ENCODE assay signal across 1 cellular context in genomic region chr10:110415809-110416208, GRCh38.
TF ChIP-seq lines count a peak whose summit lies in the region.

No MANE protein-coding gene starts in this region.

TF ChIP-seq in K562, 482 proteins besides CTCF, POLR2A, EP300 and RAD21:
- TF ChIP-seq PURB (CRISPR knock-in tag; IDR thresholded peaks at IDR 0.05; ENCODE audit: low read depth) (no peak), CBFA2T2 (conservative IDR thresholded peaks at IDR 0.05) (0 out of 2 replicates have a peak, but pooled peaks have one; percentile 5), ZBTB2 (IDR thresholded peaks at IDR 0.05) (no peak), CREM (IDR thresholded peaks at IDR 0.05; ENCODE audit: low read depth) (0 out of 2 replicates have a peak, but pooled peaks have one; percentile 29), RBFOX2 (IDR thresholded peaks at IDR 0.05; ENCODE audit: low read depth, low read length) (no peak), MYBL2 (IDR thresholded peaks at IDR 0.05; ENCODE audit: low read depth) (no peak), MYBL2 (CRISPR knock-in tag; IDR thresholded peaks at IDR 0.05; ENCODE audit: borderline replicate concordance) (no peak), FOSL1 (tag; conservative IDR thresholded peaks at IDR 0.05) (peak; percentile 54), L3MBTL2 (IDR thresholded peaks at IDR 0.05) (no peak), PPARD (CRISPR knock-in tag; IDR thresholded peaks at IDR 0.05) (no peak), SMARCE1 (IDR thresholded peaks at IDR 0.05) (peak; percentile 28; the same call in 1 of the 2 replicates), ZBTB40 (IDR thresholded peaks at IDR 0.05) (no peak), ZBTB40 (CRISPR knock-in tag; IDR thresholded peaks at IDR 0.05) (no peak), MEIS2 (IDR thresholded peaks at IDR 0.05; ENCODE audit: partially characterized antibody) (peak; percentile 21), JUND (IDR thresholded peaks at IDR 0.05; ENCODE audit: borderline replicate concordance, low read depth, low read length) (peak; percentile 22; the same call in 1 of the 2 replicates), JUND (tag; IDR thresholded peaks at IDR 0.05; ENCODE audit: borderline replicate concordance, low read depth, low read length) (peak; percentile 31; the same call in 1 of the 3 replicates), TEAD4 (IDR thresholded peaks at IDR 0.05; ENCODE audit: low read length) (no peak), TEAD4 (CRISPR knock-in tag; IDR thresholded peaks at IDR 0.05; ENCODE audit: borderline replicate concordance) (no peak), MECOM (CRISPR knock-in tag; IDR thresholded peaks at IDR 0.05) (no peak), TFAM (CRISPR knock-in tag; conservative IDR thresholded peaks at IDR 0.05) (no peak), CXXC5 (CRISPR knock-in tag; IDR thresholded peaks at IDR 0.05) (peak; percentile 33; the same call in 1 of the 2 replicates), KHSRP (IDR thresholded peaks at IDR 0.05) (no peak), ATF1 (CRISPR knock-in tag; IDR thresholded peaks at IDR 0.05) (no peak), ATF1 (tag; IDR thresholded peaks at IDR 0.05) (peak; percentile 22; the same call in 1 of the 2 replicates), ZNF24 (IDR thresholded peaks at IDR 0.05) (no peak), RCOR1 (IDR thresholded peaks at IDR 0.05; ENCODE audit: borderline replicate concordance in 1 of 2, low read depth in 2 of 2, low read length in 2 of 2) (0 out of 4 replicates have a peak, but pooled peaks of 1 of the 2 experiments have one; percentile 9), HES1 (IDR thresholded peaks at IDR 0.05; ENCODE audit: low read depth) (no peak), ZNF785 (CRISPR knock-in tag; IDR thresholded peaks at IDR 0.05) (no peak), ZNF584 (CRISPR knock-in tag; IDR thresholded peaks at IDR 0.05; ENCODE audit: low read depth) (0 out of 2 replicates have a peak, but pooled peaks have one; percentile 54), ARID1B (IDR thresholded peaks at IDR 0.05) (peak; percentile 52)
TF ChIP-seq in K562: peak in this region for 11.
